Comparison of ENCODE assay signal across 1 cellular context in the genomic region with DNA sequence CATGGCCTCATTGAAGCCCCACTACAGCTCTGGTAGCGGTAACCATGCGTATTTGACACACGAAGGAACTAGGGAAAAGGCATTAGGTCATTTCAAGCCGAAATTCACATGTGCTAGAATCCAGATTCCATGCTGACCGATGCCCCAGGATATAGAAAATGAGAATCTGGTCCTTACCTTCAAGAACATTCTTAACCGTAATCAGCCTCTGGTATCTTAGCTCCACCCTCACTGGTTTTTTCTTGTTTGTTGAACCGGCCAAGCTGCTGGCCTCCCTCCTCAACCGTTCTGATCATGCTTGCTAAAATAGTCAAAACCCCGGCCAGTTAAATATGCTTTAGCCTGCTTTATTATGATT.
A peak's percentile ranks its signal among the peaks of the same experiment; 100 is the strongest.
TF ChIP-seq lines count a peak whose summit lies in the region.

No MANE protein-coding gene starts in this region.

TF ChIP-seq in K562, 482 proteins besides CTCF, POLR2A, EP300 and RAD21 (continued from another document):
- TF ChIP-seq, protein P1, sequence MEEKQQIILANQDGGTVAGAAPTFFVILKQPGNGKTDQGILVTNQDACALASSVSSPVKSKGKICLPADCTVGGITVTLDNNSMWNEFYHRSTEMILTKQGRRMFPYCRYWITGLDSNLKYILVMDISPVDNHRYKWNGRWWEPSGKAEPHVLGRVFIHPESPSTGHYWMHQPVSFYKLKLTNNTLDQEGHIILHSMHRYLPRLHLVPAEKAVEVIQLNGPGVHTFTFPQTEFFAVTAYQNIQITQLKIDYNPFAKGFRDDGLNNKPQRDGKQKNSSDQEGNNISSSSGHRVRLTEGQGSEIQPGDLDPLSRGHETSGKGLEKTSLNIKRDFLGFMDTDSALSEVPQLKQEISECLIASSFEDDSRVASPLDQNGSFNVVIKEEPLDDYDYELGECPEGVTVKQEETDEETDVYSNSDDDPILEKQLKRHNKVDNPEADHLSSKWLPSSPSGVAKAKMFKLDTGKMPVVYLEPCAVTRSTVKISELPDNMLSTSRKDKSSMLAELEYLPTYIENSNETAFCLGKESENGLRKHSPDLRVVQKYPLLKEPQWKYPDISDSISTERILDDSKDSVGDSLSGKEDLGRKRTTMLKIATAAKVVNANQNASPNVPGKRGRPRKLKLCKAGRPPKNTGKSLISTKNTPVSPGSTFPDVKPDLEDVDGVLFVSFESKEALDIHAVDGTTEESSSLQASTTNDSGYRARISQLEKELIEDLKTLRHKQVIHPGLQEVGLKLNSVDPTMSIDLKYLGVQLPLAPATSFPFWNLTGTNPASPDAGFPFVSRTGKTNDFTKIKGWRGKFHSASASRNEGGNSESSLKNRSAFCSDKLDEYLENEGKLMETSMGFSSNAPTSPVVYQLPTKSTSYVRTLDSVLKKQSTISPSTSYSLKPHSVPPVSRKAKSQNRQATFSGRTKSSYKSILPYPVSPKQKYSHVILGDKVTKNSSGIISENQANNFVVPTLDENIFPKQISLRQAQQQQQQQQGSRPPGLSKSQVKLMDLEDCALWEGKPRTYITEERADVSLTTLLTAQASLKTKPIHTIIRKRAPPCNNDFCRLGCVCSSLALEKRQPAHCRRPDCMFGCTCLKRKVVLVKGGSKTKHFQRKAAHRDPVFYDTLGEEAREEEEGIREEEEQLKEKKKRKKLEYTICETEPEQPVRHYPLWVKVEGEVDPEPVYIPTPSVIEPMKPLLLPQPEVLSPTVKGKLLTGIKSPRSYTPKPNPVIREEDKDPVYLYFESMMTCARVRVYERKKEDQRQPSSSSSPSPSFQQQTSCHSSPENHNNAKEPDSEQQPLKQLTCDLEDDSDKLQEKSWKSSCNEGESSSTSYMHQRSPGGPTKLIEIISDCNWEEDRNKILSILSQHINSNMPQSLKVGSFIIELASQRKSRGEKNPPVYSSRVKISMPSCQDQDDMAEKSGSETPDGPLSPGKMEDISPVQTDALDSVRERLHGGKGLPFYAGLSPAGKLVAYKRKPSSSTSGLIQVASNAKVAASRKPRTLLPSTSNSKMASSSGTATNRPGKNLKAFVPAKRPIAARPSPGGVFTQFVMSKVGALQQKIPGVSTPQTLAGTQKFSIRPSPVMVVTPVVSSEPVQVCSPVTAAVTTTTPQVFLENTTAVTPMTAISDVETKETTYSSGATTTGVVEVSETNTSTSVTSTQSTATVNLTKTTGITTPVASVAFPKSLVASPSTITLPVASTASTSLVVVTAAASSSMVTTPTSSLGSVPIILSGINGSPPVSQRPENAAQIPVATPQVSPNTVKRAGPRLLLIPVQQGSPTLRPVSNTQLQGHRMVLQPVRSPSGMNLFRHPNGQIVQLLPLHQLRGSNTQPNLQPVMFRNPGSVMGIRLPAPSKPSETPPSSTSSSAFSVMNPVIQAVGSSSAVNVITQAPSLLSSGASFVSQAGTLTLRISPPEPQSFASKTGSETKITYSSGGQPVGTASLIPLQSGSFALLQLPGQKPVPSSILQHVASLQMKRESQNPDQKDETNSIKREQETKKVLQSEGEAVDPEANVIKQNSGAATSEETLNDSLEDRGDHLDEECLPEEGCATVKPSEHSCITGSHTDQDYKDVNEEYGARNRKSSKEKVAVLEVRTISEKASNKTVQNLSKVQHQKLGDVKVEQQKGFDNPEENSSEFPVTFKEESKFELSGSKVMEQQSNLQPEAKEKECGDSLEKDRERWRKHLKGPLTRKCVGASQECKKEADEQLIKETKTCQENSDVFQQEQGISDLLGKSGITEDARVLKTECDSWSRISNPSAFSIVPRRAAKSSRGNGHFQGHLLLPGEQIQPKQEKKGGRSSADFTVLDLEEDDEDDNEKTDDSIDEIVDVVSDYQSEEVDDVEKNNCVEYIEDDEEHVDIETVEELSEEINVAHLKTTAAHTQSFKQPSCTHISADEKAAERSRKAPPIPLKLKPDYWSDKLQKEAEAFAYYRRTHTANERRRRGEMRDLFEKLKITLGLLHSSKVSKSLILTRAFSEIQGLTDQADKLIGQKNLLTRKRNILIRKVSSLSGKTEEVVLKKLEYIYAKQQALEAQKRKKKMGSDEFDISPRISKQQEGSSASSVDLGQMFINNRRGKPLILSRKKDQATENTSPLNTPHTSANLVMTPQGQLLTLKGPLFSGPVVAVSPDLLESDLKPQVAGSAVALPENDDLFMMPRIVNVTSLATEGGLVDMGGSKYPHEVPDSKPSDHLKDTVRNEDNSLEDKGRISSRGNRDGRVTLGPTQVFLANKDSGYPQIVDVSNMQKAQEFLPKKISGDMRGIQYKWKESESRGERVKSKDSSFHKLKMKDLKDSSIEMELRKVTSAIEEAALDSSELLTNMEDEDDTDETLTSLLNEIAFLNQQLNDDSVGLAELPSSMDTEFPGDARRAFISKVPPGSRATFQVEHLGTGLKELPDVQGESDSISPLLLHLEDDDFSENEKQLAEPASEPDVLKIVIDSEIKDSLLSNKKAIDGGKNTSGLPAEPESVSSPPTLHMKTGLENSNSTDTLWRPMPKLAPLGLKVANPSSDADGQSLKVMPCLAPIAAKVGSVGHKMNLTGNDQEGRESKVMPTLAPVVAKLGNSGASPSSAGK (IDR thresholded peaks at IDR 0.05) = peak; percentile 22; the same call in 1 of the 2 replicates
- peak in 1 of 2 experiments; percentile 26; a peak in 1 of 4 replicates for TF ChIP-seq RCOR1 (IDR thresholded peaks at IDR 0.05; ENCODE audit: borderline replicate concordance in 1 of 2, low read depth in 2 of 2, low read length in 2 of 2)
- no peak for TF ChIP-seq ZNF79 (CRISPR knock-in tag; IDR thresholded peaks at IDR 0.05; ENCODE audit: low read depth)
